ENCODE assay signal across 9 cellular contexts in the genomic region with DNA sequence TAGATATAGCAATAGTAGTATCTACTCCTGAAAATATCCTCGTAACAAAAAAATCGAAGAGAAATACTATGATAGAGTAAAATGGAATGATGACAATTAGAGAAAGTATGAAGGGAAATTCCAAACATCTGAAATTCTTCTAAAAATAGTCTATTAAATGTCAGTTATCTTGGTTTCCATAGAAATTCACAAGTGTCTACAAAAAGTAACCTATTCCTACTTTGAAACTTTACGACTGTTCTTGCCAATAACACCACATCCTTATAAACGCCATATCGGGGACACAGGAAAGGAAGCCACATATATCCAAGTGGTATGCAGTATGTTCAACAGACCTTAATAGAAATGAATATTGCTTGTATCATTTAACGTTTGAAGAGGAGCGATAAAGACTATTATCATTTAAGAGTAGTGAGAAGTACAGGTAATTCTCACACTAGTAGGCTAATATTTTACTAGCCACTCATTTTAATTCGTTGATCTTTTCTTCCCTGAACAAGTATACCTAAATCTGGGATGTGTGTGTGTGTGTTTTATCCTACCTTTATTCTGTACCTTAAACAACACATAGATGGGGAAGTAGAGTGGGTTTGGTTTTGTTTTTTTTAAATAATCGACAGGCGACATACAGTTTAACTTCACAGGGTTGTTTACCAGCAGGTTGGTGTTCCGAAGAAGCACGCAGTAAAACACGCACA. TPM values are rescaled to one million over a fixed set of nuclear protein-coding genes. Genes with fewer than 3 reads are reported as not detected.
A peak's percentile ranks its signal among the peaks of the same experiment; 100 is the strongest.
DNase-seq lines count a peak whose midpoint lies in the region; ATAC-seq, FAIRE-seq and TF ChIP-seq lines count a peak whose summit lies in the region.
"Had no signal": no experiment of that assay in that cellular context is flagged by ENCODE, and none has a peak within 500 bp of the region (broad histone marks: within the 10 kb centered on the region; RNA-seq: fewer than 3 reads in every experiment).

No MANE protein-coding gene starts in this region.

- DNase-seq in DMS 273 (lab: John Stamatoyannopoulos, UW; ENCODE audit: unreplicated experiment) = peak; percentile 14
- DNase-seq in DMS 273 treated with DMSO at 0.1 percent for 48 hours (lab: John Stamatoyannopoulos, UW) = no peak
- peak; percentile 82 for DNase-seq in glomerular visceral epithelial cell (ENCODE audit: extremely low spot score)
- no peak for DNase-seq in GM12891 (ENCODE audit: insufficient read length, low spot score)

- ATAC-seq in HG02870 (IDR thresholded peaks at IDR 0.05; ENCODE audit: unreplicated experiment) (no peak), GM21447 (IDR thresholded peaks at IDR 0.05; ENCODE audit: unreplicated experiment) (no peak)

- TF ChIP-seq CTCF in WI38 (IDR thresholded peaks at IDR 0.05; ENCODE audit: low read depth, low read length) = no peak

- H3K4me3 ChIP-seq in WI38 (ENCODE audit: low read depth, low read length) = peak overlapping the region; percentile 79
- H3K4me3 ChIP-seq in skin epidermis = peak overlapping the region; percentile 45 to 73 (median 57)

- FAIRE-seq in GM12891 (lab: Jason Lieb, UNC) = no peak

- H3K27ac ChIP-seq in skin epidermis = peak overlapping the region in 8 of 21 experiments; percentile 53 to 83 (median 70)
- H3K27ac ChIP-seq: 22Rv1 had no signal

- TF ChIP-seq POLR2A in GM12891 (IDR thresholded peaks at IDR 0.05; ENCODE audit: low read depth, low read length) = no peak

TF ChIP-seq in GM12891, 5 proteins besides CTCF, POLR2A, EP300 and RAD21:
- TF ChIP-seq SPI1 (IDR thresholded peaks at IDR 0.05; ENCODE audit: low read depth, low read length) (no peak), PAX5 (IDR thresholded peaks at IDR 0.05; ENCODE audit: insufficient read depth, low read length, severe bottlenecking) (no peak), TAF1 (IDR thresholded peaks at IDR 0.05; ENCODE audit: low read depth, low read length) (no peak), POU2F2 (IDR thresholded peaks at IDR 0.05; ENCODE audit: low read depth, low read length) (no peak), POLR2AphosphoS5 (IDR thresholded peaks at IDR 0.05; ENCODE audit: low read depth, low read length) (no peak)
TF ChIP-seq in GM12891: peak in this region for 0.

RNA-seq across cellular contexts. Expression of a gene that starts 1.2 kb away (rescaled TPM):
- 0.19 TPM for polyA plus RNA-seq in GM12891 (2012; ENCODE audit: low read depth, missing spikeins)

RNA-seq across cellular contexts. Expression of a gene that starts 15.1 kb away (rescaled TPM):
- polyA plus RNA-seq in GM12891 (2012; ENCODE audit: low read depth, missing spikeins) = 20.6 TPM

Comparison
In these comparisons a context has a peak if more than half of its experiments do, and no peak if none do; other contexts are left out.
1. DNase-seq: peak in DMS 273 (single experiment) and glomerular visceral epithelial cell (single experiment); none in DMS 273 treated with DMSO at 0.1 percent for 48 hours (single experiment) and GM12891 (single experiment).